1 cellular context compared by ENCODE assay signal in the genomic region with DNA sequence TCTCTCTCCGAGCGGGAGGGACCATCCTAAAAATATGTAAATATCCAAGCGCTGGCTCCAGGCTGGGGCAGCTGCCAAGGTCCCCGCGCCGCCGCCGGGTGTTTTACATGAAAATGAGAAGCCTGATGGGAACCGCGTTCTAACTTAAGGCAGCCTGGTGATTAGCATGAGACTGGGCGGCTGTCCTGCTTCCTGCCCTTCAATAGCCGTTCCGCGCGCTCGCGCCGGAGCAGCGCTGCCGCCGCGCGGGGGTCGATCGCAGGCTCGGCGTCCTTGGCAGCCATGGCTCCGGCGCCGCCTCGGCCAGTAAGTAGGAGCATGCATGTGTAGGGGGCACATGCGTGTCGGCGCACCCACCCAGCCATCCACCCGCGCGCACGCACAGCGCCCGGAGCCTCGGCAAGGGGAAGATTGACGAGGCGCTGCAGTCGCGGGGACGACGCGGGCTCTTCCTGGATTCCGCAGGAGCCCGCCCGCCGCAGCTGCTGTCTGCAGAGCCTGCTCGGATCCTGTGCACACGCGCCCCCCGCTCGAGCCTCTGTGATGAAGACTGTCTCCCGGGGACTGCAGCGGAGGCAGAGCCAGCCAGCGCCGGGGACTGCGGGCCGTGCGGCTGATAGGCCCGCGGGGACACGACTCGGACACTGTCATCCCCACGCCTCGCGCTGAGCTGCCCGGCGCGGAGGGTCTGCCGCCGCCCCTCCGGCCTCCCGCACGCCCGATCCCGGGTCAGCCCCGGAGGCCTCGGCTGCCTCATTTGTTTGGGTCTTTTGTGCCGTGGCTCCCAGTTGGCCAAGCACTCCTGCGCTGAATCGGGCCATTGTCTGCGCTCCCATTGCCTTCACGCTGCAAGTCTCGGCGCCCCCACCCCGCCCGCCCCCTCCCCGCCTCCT.
TF ChIP-seq lines count a peak whose summit lies in the region.

No MANE protein-coding gene starts in this region.

TF ChIP-seq in HepG2, 621 proteins besides CTCF, POLR2A, EP300 and RAD21 (continued from another document and continues in another):
- TF ChIP-seq, protein P1, sequence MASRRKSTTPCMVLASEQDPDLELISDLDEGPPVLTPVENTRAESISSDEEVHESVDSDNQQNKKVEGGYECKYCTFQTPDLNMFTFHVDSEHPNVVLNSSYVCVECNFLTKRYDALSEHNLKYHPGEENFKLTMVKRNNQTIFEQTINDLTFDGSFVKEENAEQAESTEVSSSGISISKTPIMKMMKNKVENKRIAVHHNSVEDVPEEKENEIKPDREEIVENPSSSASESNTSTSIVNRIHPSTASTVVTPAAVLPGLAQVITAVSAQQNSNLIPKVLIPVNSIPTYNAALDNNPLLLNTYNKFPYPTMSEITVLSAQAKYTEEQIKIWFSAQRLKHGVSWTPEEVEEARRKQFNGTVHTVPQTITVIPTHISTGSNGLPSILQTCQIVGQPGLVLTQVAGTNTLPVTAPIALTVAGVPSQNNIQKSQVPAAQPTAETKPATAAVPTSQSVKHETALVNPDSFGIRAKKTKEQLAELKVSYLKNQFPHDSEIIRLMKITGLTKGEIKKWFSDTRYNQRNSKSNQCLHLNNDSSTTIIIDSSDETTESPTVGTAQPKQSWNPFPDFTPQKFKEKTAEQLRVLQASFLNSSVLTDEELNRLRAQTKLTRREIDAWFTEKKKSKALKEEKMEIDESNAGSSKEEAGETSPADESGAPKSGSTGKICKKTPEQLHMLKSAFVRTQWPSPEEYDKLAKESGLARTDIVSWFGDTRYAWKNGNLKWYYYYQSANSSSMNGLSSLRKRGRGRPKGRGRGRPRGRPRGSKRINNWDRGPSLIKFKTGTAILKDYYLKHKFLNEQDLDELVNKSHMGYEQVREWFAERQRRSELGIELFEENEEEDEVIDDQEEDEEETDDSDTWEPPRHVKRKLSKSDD (CRISPR knock-in tag; IDR thresholded peaks at IDR 0.05; ENCODE audit: low read depth): no peak
- TF ChIP-seq ZNF747 (CRISPR knock-in tag; IDR thresholded peaks at IDR 0.05; ENCODE audit: borderline replicate concordance) (no peak), ZNF761 (CRISPR knock-in tag; conservative IDR thresholded peaks at IDR 0.05) (0 out of 2 replicates have a peak, but pooled peaks have one; percentile 50), ZNF367 (CRISPR knock-in tag; IDR thresholded peaks at IDR 0.05; ENCODE audit: borderline replicate concordance) (no peak), KAT2B (IDR thresholded peaks at IDR 0.05; ENCODE audit: borderline replicate concordance, low read depth, low read length) (no peak), ATF1 (CRISPR knock-in tag; IDR thresholded peaks at IDR 0.05) (no peak), ARNTL (CRISPR knock-in tag; IDR thresholded peaks at IDR 0.05) (no peak), HNRNPLL (IDR thresholded peaks at IDR 0.05; ENCODE audit: low read depth, low read length, poor library complexity, severe bottlenecking) (peak; percentile 46), HOXA7 (CRISPR knock-in tag; IDR thresholded peaks at IDR 0.05) (no peak), SMC3 (IDR thresholded peaks at IDR 0.05; ENCODE audit: low read length) (no peak), ZMYM4 (CRISPR knock-in tag; IDR thresholded peaks at IDR 0.05) (no peak), GATAD1 (CRISPR knock-in tag; IDR thresholded peaks at IDR 0.05) (no peak), NONO (IDR thresholded peaks at IDR 0.05) (no peak), NONO (CRISPR knock-in tag; conservative IDR thresholded peaks at IDR 0.05) (peak; percentile 46; the same call in 1 of the 2 replicates), GATAD2A (CRISPR knock-in tag; IDR thresholded peaks at IDR 0.05) (no peak), ZNF101 (CRISPR knock-in tag; IDR thresholded peaks at IDR 0.05; ENCODE audit: borderline replicate concordance, low read depth) (no peak), NFIC (IDR thresholded peaks at IDR 0.05; ENCODE audit: low read length) (no peak), ZFX (CRISPR knock-in tag; IDR thresholded peaks at IDR 0.05; ENCODE audit: low read depth) (0 out of 2 replicates have a peak, but pooled peaks have one; percentile 6)
- TF ChIP-seq, protein P2, sequence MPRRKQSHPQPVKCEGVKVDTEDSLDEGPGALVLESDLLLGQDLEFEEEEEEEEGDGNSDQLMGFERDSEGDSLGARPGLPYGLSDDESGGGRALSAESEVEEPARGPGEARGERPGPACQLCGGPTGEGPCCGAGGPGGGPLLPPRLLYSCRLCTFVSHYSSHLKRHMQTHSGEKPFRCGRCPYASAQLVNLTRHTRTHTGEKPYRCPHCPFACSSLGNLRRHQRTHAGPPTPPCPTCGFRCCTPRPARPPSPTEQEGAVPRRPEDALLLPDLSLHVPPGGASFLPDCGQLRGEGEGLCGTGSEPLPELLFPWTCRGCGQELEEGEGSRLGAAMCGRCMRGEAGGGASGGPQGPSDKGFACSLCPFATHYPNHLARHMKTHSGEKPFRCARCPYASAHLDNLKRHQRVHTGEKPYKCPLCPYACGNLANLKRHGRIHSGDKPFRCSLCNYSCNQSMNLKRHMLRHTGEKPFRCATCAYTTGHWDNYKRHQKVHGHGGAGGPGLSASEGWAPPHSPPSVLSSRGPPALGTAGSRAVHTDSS (CRISPR knock-in tag; conservative IDR thresholded peaks at IDR 0.05): no peak
- TF ChIP-seq, protein P3, sequence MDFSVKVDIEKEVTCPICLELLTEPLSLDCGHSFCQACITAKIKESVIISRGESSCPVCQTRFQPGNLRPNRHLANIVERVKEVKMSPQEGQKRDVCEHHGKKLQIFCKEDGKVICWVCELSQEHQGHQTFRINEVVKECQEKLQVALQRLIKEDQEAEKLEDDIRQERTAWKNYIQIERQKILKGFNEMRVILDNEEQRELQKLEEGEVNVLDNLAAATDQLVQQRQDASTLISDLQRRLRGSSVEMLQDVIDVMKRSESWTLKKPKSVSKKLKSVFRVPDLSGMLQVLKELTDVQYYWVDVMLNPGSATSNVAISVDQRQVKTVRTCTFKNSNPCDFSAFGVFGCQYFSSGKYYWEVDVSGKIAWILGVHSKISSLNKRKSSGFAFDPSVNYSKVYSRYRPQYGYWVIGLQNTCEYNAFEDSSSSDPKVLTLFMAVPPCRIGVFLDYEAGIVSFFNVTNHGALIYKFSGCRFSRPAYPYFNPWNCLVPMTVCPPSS (IDR thresholded peaks at IDR 0.05): no peak
- TF ChIP-seq, protein P4, sequence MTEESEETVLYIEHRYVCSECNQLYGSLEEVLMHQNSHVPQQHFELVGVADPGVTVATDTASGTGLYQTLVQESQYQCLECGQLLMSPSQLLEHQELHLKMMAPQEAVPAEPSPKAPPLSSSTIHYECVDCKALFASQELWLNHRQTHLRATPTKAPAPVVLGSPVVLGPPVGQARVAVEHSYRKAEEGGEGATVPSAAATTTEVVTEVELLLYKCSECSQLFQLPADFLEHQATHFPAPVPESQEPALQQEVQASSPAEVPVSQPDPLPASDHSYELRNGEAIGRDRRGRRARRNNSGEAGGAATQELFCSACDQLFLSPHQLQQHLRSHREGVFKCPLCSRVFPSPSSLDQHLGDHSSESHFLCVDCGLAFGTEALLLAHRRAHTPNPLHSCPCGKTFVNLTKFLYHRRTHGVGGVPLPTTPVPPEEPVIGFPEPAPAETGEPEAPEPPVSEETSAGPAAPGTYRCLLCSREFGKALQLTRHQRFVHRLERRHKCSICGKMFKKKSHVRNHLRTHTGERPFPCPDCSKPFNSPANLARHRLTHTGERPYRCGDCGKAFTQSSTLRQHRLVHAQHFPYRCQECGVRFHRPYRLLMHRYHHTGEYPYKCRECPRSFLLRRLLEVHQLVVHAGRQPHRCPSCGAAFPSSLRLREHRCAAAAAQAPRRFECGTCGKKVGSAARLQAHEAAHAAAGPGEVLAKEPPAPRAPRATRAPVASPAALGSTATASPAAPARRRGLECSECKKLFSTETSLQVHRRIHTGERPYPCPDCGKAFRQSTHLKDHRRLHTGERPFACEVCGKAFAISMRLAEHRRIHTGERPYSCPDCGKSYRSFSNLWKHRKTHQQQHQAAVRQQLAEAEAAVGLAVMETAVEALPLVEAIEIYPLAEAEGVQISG (CRISPR knock-in tag; IDR thresholded peaks at IDR 0.05): no peak
- TF ChIP-seq, protein P5, sequence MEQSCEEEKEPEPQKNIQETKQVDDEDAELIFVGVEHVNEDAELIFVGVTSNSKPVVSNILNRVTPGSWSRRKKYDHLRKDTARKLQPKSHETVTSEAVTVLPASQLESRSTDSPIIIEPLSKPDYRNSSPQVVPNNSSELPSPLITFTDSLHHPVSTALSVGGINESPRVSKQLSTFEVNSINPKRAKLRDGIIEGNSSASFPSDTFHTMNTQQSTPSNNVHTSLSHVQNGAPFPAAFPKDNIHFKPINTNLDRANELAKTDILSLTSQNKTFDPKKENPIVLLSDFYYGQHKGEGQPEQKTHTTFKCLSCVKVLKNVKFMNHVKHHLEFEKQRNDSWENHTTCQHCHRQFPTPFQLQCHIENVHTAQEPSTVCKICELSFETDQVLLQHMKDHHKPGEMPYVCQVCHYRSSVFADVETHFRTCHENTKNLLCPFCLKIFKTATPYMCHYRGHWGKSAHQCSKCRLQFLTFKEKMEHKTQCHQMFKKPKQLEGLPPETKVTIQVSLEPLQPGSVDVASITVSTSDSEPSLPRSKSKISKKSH (CRISPR knock-in tag; IDR thresholded peaks at IDR 0.05; ENCODE audit: borderline replicate concordance): no peak
- TF ChIP-seq, protein P6, sequence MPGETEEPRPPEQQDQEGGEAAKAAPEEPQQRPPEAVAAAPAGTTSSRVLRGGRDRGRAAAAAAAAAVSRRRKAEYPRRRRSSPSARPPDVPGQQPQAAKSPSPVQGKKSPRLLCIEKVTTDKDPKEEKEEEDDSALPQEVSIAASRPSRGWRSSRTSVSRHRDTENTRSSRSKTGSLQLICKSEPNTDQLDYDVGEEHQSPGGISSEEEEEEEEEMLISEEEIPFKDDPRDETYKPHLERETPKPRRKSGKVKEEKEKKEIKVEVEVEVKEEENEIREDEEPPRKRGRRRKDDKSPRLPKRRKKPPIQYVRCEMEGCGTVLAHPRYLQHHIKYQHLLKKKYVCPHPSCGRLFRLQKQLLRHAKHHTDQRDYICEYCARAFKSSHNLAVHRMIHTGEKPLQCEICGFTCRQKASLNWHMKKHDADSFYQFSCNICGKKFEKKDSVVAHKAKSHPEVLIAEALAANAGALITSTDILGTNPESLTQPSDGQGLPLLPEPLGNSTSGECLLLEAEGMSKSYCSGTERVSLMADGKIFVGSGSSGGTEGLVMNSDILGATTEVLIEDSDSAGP (CRISPR knock-in tag; IDR thresholded peaks at IDR 0.05; ENCODE audit: borderline replicate concordance): 0 out of 2 replicates have a peak, but pooled peaks have one; percentile 13
- TF ChIP-seq, protein P7, sequence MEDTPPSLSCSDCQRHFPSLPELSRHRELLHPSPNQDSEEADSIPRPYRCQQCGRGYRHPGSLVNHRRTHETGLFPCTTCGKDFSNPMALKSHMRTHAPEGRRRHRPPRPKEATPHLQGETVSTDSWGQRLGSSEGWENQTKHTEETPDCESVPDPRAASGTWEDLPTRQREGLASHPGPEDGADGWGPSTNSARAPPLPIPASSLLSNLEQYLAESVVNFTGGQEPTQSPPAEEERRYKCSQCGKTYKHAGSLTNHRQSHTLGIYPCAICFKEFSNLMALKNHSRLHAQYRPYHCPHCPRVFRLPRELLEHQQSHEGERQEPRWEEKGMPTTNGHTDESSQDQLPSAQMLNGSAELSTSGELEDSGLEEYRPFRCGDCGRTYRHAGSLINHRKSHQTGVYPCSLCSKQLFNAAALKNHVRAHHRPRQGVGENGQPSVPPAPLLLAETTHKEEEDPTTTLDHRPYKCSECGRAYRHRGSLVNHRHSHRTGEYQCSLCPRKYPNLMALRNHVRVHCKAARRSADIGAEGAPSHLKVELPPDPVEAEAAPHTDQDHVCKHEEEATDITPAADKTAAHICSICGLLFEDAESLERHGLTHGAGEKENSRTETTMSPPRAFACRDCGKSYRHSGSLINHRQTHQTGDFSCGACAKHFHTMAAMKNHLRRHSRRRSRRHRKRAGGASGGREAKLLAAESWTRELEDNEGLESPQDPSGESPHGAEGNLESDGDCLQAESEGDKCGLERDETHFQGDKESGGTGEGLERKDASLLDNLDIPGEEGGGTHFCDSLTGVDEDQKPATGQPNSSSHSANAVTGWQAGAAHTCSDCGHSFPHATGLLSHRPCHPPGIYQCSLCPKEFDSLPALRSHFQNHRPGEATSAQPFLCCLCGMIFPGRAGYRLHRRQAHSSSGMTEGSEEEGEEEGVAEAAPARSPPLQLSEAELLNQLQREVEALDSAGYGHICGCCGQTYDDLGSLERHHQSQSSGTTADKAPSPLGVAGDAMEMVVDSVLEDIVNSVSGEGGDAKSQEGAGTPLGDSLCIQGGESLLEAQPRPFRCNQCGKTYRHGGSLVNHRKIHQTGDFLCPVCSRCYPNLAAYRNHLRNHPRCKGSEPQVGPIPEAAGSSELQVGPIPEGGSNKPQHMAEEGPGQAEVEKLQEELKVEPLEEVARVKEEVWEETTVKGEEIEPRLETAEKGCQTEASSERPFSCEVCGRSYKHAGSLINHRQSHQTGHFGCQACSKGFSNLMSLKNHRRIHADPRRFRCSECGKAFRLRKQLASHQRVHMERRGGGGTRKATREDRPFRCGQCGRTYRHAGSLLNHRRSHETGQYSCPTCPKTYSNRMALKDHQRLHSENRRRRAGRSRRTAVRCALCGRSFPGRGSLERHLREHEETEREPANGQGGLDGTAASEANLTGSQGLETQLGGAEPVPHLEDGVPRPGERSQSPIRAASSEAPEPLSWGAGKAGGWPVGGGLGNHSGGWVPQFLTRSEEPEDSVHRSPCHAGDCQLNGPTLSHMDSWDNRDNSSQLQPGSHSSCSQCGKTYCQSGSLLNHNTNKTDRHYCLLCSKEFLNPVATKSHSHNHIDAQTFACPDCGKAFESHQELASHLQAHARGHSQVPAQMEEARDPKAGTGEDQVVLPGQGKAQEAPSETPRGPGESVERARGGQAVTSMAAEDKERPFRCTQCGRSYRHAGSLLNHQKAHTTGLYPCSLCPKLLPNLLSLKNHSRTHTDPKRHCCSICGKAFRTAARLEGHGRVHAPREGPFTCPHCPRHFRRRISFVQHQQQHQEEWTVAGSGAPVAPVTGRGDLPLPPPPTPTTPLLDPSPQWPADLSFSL (CRISPR knock-in tag; IDR thresholded peaks at IDR 0.05): no peak
